In genomic region chr11:44506375-44507016, GRCh38 we compare ENCODE assay signal across 27 cellular contexts. TPM values are rescaled to one million over a fixed set of nuclear protein-coding genes. Genes with fewer than 3 reads are reported as not detected.
DNase-seq lines count a peak whose midpoint lies in the region; ATAC-seq and TF ChIP-seq lines count a peak whose summit lies in the region.
"Had no signal": no experiment of that assay in that cellular context is flagged by ENCODE, and none has a peak within 500 bp of the region (broad histone marks: within the 10 kb centered on the region; RNA-seq: fewer than 3 reads in every experiment).

No MANE protein-coding gene starts in this region.

- TF ChIP-seq RAD21 in HCT116 (IDR thresholded peaks at IDR 0.05; ENCODE audit: low read depth): no peak

- peaks cover 15 to 18% of the 10 kb centered on the region in 2 experiments for H3K4me1 ChIP-seq in HCT116 (ENCODE audit: control insufficient read depth in 1 of 2, insufficient read depth in 2 of 2, low read length in 2 of 2)
- H3K4me1 ChIP-seq: left lung, pancreas, right lobe of liver, upper lobe of left lung had no signal

- H3K27me3 Mint-ChIP-seq in nephron progenitor cell (ENCODE audit: low read depth, poor library complexity): peaks cover 22% of the 10 kb centered on the region

- DNase-seq in Caki2 (ENCODE audit: low read depth): peak; percentile 78
- DNase-seq in HCT116 (ENCODE audit: low read depth, low spot score): peak; percentile 44
- peak; percentile 69 for DNase-seq in SW480 (ENCODE audit: low spot score)
- no peak for DNase-seq in nephron progenitor cell
- DNase-seq in activated gamma-delta T cell (lab: John Stamatoyannopoulos, UW): no peak
- DNase-seq in middle frontal gyrus (ENCODE audit: extremely low spot score, low spot score): no peak
- DNase-seq: activated CD4-positive, alpha-beta T cell treated with anti-CD3 and anti-CD28 coated beads for 36 hours; activated naive CD4-positive, alpha-beta T cell treated with anti-CD3 and anti-CD28 coated beads, Interleukin-2, amount 10 ng/mL, durations not matched to agents 7 days and 5 days; activated T-cell treated with anti-CD3 and anti-CD28 coated beads, Interleukin-2, amount 50 U/mL, for 72 hours; CD8-positive, alpha-beta memory T cell; DND-41; HCEC 1CT; left lung; natural killer cell; NCI-H1092 treated with DMSO at 0.1 percent for 48 hours; NCI-H1930; NCI-H226; NCI-H774; pancreas; right lobe of liver; SIG-M5; stimulated activated CD4-positive, alpha-beta T cell treated with anti-CD3 and anti-CD28 coated beads, Interleukin-15, amount 100 ng/mL, for 24 hours; upper lobe of left lung had no signal

- no peaks in the 10 kb centered on the region for H4K20me1 ChIP-seq in HCT116 (ENCODE audit: insufficient read depth)

- no peak overlapping the region for H2AFZ ChIP-seq in HCT116 (ENCODE audit: low read depth, low read length, poor library complexity, severe bottlenecking)

- H3K9ac ChIP-seq in HCT116 (ENCODE audit: low read length): no peak overlapping the region

- in situ Hi-C loops in Caki2 (cut with HindIII; ENCODE audit: low pct_unique_long_range_greater_than_20kb, low sequenced_read_pairs): loop anchor here (25.0 kb wide), 1 partner anchor 394 kb away; no protein-coding TSS in a partner anchor

- H3K9me3 Mint-ChIP-seq in nephron progenitor cell: peaks cover 8% of the 10 kb centered on the region
- H3K9me3 Mint-ChIP-seq: activated naive CD4-positive, alpha-beta T cell treated with anti-CD3 and anti-CD28 coated beads, Interleukin-2, amount 10 ng/mL, durations not matched to agents 7 days and 5 days; dendritic cell treated with granulocyte-macrophage colony-stimulating factor and Interleukin-4, amounts not matched to agents 40 ng/mL and 50 ng/mL, for 4 days had no signal

- H3K4me2 ChIP-seq in HCT116 (ENCODE audit: low read length): peak overlapping the region; percentile 56

- RAD21 ChIA-PET in HCT116 (lab: Charles Lee; ENCODE audit: low non-redundant PET in 1 of 2, low total read pairs in 2 of 2, uncharacterized antibody in 2 of 2, unreplicated experiment in 2 of 2): no interaction called here

- H3K4me3 Mint-ChIP-seq in nephron progenitor cell: no peak overlapping the region
- H3K4me3 Mint-ChIP-seq: activated CD4-positive, alpha-beta T cell treated with anti-CD3 and anti-CD28 coated beads for 36 hours; activated naive CD4-positive, alpha-beta T cell treated with anti-CD3 and anti-CD28 coated beads, Interleukin-2, amount 10 ng/mL, durations not matched to agents 7 days and 5 days; activated T-cell treated with anti-CD3 and anti-CD28 coated beads, Interleukin-2, amount 50 U/mL, for 72 hours; dendritic cell treated with granulocyte-macrophage colony-stimulating factor and Interleukin-4, amounts not matched to agents 40 ng/mL and 50 ng/mL, for 4 days; mesothelial cell of epicardium; natural killer cell had no signal

- H3K36me3 Mint-ChIP-seq in nephron progenitor cell (ENCODE audit: low read depth): no peaks in the 10 kb centered on the region
- H3K36me3 Mint-ChIP-seq: activated naive CD4-positive, alpha-beta T cell treated with anti-CD3 and anti-CD28 coated beads, Interleukin-2, amount 10 ng/mL, durations not matched to agents 7 days and 5 days; mesothelial cell of epicardium; natural killer cell had no signal

- BruUV-seq in HCT116 (replicated peaks; lab: Mats Ljungman, UMichigan): no TSS peak

- H3K27me3 ChIP-seq in HCT116 (ENCODE audit: insufficient read depth, low read length): peaks cover 14% of the 10 kb centered on the region; the same call in 1 of the 2 replicates
- H3K27me3 ChIP-seq: pancreas, right lobe of liver, upper lobe of left lung had no signal

- H3K27ac ChIP-seq in HCT116 (ENCODE audit: low read depth, low read length): no peak overlapping the region
- H3K27ac ChIP-seq: left lung, pancreas, right lobe of liver, upper lobe of left lung had no signal

- intact Hi-C loops in HCT116 (cut with micrococcal nuclease): no loop called here

- no peak for TF ChIP-seq POLR2A in HCT116 (IDR thresholded peaks at IDR 0.05; ENCODE audit: borderline replicate concordance, extremely low read depth, insufficient read depth, insufficient read length)

- H3K4me3 ChIP-seq in HCT116 (replicated peaks in 1 of 2; ENCODE audit: low read depth in 1 of 2, low read length in 2 of 2): no peak overlapping the region
- H3K4me3 ChIP-seq: left lung, pancreas, right lobe of liver, upper lobe of left lung had no signal

- peak; percentile 88 for ATAC-seq in HCT116
- ATAC-seq in HG03025 (IDR thresholded peaks at IDR 0.05; ENCODE audit: low FRiP score, unreplicated experiment): no peak
- no peak for ATAC-seq in HG03378 (IDR thresholded peaks at IDR 0.05; ENCODE audit: unreplicated experiment)
- ATAC-seq: left lung, pancreas, right lobe of liver had no signal

- peak overlapping the region; percentile 23 for H3K27ac Mint-ChIP-seq in nephron progenitor cell
- H3K27ac Mint-ChIP-seq: activated CD4-positive, alpha-beta T cell treated with anti-CD3 and anti-CD28 coated beads for 36 hours; activated naive CD4-positive, alpha-beta T cell treated with anti-CD3 and anti-CD28 coated beads, Interleukin-2, amount 10 ng/mL, durations not matched to agents 7 days and 5 days; activated T-cell treated with anti-CD3 and anti-CD28 coated beads, Interleukin-2, amount 50 U/mL, for 72 hours; CD8-positive, alpha-beta memory T cell; dendritic cell treated with granulocyte-macrophage colony-stimulating factor and Interleukin-4, amounts not matched to agents 40 ng/mL and 50 ng/mL, for 4 days; mesothelial cell of epicardium; natural killer cell had no signal

- no peaks in the 10 kb centered on the region for H3K9me2 ChIP-seq in HCT116 (ENCODE audit: insufficient read depth)

- H3K36me3 ChIP-seq in HCT116 (ENCODE audit: control insufficient read depth in 1 of 2, insufficient read depth in 2 of 2, low read length in 2 of 2): no peaks in the 10 kb centered on the region
- H3K36me3 ChIP-seq: left lung, pancreas, right lobe of liver, upper lobe of left lung had no signal

- no peaks in the 10 kb centered on the region; a peak in 1 of 4 replicates for H3K9me3 ChIP-seq in HCT116 (ENCODE audit: control insufficient read depth in 1 of 2, insufficient read depth in 1 of 2, low read depth in 1 of 2, low read length in 2 of 2)
- H3K9me3 ChIP-seq: pancreas, right lobe of liver had no signal

- TF ChIP-seq CTCF in HCT116 (IDR thresholded peaks at IDR 0.05 in 2 of 3, conservative IDR thresholded peaks at IDR 0.05 in 1 of 3; ENCODE audit: borderline replicate concordance in 1 of 3, insufficient read depth in 1 of 3, low read depth in 2 of 3, low read length in 2 of 3) (no peak), nephron progenitor cell (IDR thresholded peaks at IDR 0.05) (no peak)

- peaks cover 9% of the 10 kb centered on the region for H3K4me1 Mint-ChIP-seq in nephron progenitor cell
- H3K4me1 Mint-ChIP-seq: activated CD4-positive, alpha-beta T cell treated with anti-CD3 and anti-CD28 coated beads for 36 hours; activated naive CD4-positive, alpha-beta T cell treated with anti-CD3 and anti-CD28 coated beads, Interleukin-2, amount 10 ng/mL, durations not matched to agents 7 days and 5 days; CD8-positive, alpha-beta memory T cell; natural killer cell had no signal

- CTCF ChIA-PET in HCT116 (lab: Charles Lee): no interaction called here

- POLR2A ChIA-PET in HCT116 (lab: Charles Lee): no interaction called here

- H3K79me2 ChIP-seq in HCT116 (ENCODE audit: insufficient read depth, low read length): no peaks in the 10 kb centered on the region

TF ChIP-seq in HCT116, 20 proteins besides CTCF, POLR2A, EP300 and RAD21:
- peak; percentile 98 for TF ChIP-seq TCF7L2 (IDR thresholded peaks at IDR 0.05; ENCODE audit: borderline replicate concordance, extremely low read depth, insufficient read depth, insufficient read length)
- no peak for TF ChIP-seq ELF1 (IDR thresholded peaks at IDR 0.05; ENCODE audit: borderline replicate concordance, low read depth)

RNA-seq across cellular contexts. Expression of gene CD82, which starts 59.0 kb away (rescaled TPM):
- 17.5 and 35.8 TPM in 2 replicates for total RNA-seq in Caki2 (2014; rRNA removed; shearing (Covaris generic); ENCODE audit: low replicate concordance)
- 16.7 TPM for total RNA-seq in HCT116 (2021; ENCODE audit: unreplicated experiment)
- polyA plus RNA-seq in HCT116 (2012): 11.0 and 13.3 TPM in 2 replicates

Comparison
In these comparisons a context has a peak if more than half of its experiments do, and no peak if none do; other contexts are left out.
1. DNase-seq: peak in Caki2 (single experiment), HCT116 (single experiment) and SW480 (single experiment); none in nephron progenitor cell (single experiment), activated gamma-delta T cell (single experiment) and middle frontal gyrus (single experiment).